Comparison of ENCODE assay signal across 1 cellular context in the genomic region with DNA sequence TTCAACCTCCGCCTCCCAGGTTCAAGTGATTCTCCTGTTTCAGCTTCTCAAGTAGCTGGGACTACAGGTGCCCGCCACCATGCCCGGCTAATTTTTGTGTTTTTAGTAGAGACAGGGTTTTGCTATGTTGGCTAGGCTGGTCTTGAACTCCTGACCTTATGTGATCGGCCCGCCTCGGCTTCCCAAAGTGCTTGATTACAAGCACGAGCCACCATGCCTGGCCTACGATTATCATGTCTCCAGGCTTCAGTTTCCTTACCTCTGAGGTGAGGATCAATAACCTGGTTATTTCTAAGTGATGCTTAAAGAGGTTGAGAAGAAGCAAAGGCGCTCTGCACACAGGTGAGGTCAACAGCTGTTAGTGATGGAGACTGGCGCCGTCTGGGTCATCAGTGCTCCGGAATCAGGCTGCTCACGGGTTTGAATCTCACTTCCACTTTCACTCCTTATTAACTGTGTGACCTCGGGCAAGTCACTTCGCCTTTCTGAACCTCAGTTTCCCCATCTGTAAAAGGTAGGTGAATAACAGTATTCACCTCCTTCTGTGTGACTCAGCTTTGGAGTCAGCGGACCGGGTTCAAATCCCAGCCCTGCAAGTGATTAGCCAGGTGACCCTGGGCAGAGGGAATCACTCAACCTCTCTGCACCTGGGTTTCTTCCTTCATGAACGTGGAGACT.
TF ChIP-seq lines count a peak whose summit lies in the region.

No MANE protein-coding gene starts in this region.

TF ChIP-seq in K562, 482 proteins besides CTCF, POLR2A, EP300 and RAD21 (continued from another document):
- TF ChIP-seq KDM1A (IDR thresholded peaks at IDR 0.05), result peak in 1 of 2 experiments; percentile 15; a peak in 1 of 4 replicates
- TF ChIP-seq XRCC3 (IDR thresholded peaks at IDR 0.05), result no peak
- TF ChIP-seq NR3C1 (CRISPR knock-in tag; IDR thresholded peaks at IDR 0.05), result no peak
- TF ChIP-seq ZNF507 (tag; conservative IDR thresholded peaks at IDR 0.05), result no peak
- TF ChIP-seq JUN (IDR thresholded peaks at IDR 0.05; ENCODE audit: borderline replicate concordance, low read depth, low read length), result no peak
- TF ChIP-seq JUN (CRISPR knock-in tag; IDR thresholded peaks at IDR 0.05; ENCODE audit: borderline replicate concordance), result no peak
- no peak for TF ChIP-seq GABPA (tag; conservative IDR thresholded peaks at IDR 0.05; ENCODE audit: low read depth)
- TF ChIP-seq PML (IDR thresholded peaks at IDR 0.05; ENCODE audit: low read length), result no peak
- TF ChIP-seq, protein P1, sequence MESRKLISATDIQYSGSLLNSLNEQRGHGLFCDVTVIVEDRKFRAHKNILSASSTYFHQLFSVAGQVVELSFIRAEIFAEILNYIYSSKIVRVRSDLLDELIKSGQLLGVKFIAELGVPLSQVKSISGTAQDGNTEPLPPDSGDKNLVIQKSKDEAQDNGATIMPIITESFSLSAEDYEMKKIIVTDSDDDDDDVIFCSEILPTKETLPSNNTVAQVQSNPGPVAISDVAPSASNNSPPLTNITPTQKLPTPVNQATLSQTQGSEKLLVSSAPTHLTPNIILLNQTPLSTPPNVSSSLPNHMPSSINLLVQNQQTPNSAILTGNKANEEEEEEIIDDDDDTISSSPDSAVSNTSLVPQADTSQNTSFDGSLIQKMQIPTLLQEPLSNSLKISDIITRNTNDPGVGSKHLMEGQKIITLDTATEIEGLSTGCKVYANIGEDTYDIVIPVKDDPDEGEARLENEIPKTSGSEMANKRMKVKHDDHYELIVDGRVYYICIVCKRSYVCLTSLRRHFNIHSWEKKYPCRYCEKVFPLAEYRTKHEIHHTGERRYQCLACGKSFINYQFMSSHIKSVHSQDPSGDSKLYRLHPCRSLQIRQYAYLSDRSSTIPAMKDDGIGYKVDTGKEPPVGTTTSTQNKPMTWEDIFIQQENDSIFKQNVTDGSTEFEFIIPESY (CRISPR knock-in tag; IDR thresholded peaks at IDR 0.05), result peak; percentile 61; the same call in 1 of the 2 replicates
- TF ChIP-seq EWSR1 (IDR thresholded peaks at IDR 0.05; ENCODE audit: borderline replicate concordance, low read depth, partially characterized antibody), result no peak
- no peak for TF ChIP-seq TRIM28 (IDR thresholded peaks at IDR 0.05)
- no peak for TF ChIP-seq ZNF175 (CRISPR knock-in tag; IDR thresholded peaks at IDR 0.05; ENCODE audit: low read depth)
- TF ChIP-seq ZFP36 (IDR thresholded peaks at IDR 0.05; ENCODE audit: low read depth, low read length, partially characterized antibody), result peak; percentile 22
- no peak for TF ChIP-seq BACH1 (tag; IDR thresholded peaks at IDR 0.05)
- TF ChIP-seq CBX8 (IDR thresholded peaks at IDR 0.05; ENCODE audit: borderline replicate concordance, extremely low read depth, low read depth, low read length, poor library complexity, severe bottlenecking), result no peak
- TF ChIP-seq, protein P2, sequence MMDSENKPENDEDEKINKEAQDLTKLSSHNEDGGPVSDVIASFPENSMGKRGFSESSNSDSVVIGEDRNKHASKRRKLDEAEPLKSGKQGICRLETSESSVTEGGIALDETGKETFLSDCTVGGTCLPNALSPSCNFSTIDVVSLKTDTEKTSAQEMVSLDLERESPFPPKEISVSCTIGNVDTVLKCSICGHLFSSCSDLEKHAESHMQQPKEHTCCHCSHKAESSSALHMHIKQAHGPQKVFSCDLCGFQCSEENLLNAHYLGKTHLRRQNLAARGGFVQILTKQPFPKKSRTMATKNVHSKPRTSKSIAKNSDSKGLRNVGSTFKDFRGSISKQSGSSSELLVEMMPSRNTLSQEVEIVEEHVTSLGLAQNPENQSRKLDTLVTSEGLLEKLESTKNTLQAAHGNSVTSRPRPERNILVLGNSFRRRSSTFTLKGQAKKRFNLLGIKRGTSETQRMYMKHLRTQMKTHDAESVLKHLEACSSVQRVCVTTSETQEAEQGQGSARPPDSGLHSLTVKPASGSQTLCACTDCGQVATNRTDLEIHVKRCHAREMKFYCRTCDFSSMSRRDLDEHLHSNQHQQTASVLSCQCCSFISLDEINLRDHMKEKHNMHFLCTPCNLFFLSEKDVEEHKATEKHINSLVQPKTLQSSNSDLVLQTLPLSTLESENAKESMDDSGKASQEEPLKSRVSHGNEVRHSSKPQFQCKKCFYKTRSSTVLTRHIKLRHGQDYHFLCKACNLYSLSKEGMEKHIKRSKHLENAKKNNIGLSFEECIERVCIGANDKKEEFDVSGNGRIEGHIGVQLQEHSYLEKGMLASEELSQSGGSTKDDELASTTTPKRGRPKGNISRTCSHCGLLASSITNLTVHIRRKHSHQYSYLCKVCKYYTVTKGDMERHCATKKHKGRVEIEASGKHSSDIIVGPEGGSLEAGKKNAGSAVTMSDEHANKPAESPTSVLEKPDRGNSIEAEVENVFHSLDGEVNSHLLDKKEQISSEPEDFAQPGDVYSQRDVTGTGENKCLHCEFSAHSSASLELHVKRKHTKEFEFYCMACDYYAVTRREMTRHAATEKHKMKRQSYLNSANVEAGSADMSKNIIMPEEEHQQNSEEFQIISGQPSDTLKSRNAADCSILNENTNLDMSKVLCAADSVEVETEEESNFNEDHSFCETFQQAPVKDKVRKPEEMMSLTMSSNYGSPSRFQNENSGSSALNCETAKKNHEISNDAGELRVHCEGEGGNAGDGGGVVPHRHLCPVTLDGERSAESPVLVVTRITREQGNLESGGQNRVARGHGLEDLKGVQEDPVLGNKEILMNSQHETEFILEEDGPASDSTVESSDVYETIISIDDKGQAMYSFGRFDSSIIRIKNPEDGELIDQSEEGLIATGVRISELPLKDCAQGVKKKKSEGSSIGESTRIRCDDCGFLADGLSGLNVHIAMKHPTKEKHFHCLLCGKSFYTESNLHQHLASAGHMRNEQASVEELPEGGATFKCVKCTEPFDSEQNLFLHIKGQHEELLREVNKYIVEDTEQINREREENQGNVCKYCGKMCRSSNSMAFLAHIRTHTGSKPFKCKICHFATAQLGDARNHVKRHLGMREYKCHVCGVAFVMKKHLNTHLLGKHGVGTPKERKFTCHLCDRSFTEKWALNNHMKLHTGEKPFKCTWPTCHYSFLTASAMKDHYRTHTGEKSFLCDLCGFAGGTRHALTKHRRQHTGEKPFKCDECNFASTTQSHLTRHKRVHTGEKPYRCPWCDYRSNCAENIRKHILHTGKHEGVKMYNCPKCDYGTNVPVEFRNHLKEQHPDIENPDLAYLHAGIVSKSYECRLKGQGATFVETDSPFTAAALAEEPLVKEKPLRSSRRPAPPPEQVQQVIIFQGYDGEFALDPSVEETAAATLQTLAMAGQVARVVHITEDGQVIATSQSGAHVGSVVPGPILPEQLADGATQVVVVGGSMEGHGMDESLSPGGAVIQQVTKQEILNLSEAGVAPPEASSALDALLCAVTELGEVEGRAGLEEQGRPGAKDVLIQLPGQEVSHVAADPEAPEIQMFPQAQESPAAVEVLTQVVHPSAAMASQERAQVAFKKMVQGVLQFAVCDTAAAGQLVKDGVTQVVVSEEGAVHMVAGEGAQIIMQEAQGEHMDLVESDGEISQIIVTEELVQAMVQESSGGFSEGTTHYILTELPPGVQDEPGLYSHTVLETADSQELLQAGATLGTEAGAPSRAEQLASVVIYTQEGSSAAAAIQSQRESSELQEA (IDR thresholded peaks at IDR 0.05; ENCODE audit: low read depth), result no peak
- no peak for TF ChIP-seq ZNF134 (CRISPR knock-in tag; conservative IDR thresholded peaks at IDR 0.05)
- no peak for TF ChIP-seq NFIX (CRISPR knock-in tag; IDR thresholded peaks at IDR 0.05; ENCODE audit: low read depth)
- TF ChIP-seq, protein P3, sequence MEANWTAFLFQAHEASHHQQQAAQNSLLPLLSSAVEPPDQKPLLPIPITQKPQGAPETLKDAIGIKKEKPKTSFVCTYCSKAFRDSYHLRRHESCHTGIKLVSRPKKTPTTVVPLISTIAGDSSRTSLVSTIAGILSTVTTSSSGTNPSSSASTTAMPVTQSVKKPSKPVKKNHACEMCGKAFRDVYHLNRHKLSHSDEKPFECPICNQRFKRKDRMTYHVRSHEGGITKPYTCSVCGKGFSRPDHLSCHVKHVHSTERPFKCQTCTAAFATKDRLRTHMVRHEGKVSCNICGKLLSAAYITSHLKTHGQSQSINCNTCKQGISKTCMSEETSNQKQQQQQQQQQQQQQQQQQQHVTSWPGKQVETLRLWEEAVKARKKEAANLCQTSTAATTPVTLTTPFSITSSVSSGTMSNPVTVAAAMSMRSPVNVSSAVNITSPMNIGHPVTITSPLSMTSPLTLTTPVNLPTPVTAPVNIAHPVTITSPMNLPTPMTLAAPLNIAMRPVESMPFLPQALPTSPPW (CRISPR knock-in tag; IDR thresholded peaks at IDR 0.05), result no peak
- TF ChIP-seq NUFIP1 (IDR thresholded peaks at IDR 0.05; ENCODE audit: partially characterized antibody), result no peak
- no peak for TF ChIP-seq MYNN (IDR thresholded peaks at IDR 0.05)
- no peak for TF ChIP-seq MYNN (CRISPR knock-in tag; IDR thresholded peaks at IDR 0.05)
- TF ChIP-seq, protein P4, sequence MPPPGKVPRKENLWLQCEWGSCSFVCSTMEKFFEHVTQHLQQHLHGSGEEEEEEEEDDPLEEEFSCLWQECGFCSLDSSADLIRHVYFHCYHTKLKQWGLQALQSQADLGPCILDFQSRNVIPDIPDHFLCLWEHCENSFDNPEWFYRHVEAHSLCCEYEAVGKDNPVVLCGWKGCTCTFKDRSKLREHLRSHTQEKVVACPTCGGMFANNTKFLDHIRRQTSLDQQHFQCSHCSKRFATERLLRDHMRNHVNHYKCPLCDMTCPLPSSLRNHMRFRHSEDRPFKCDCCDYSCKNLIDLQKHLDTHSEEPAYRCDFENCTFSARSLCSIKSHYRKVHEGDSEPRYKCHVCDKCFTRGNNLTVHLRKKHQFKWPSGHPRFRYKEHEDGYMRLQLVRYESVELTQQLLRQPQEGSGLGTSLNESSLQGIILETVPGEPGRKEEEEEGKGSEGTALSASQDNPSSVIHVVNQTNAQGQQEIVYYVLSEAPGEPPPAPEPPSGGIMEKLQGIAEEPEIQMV (tag; conservative IDR thresholded peaks at IDR 0.05; ENCODE audit: low read depth), result no peak
- TF ChIP-seq, protein P5, sequence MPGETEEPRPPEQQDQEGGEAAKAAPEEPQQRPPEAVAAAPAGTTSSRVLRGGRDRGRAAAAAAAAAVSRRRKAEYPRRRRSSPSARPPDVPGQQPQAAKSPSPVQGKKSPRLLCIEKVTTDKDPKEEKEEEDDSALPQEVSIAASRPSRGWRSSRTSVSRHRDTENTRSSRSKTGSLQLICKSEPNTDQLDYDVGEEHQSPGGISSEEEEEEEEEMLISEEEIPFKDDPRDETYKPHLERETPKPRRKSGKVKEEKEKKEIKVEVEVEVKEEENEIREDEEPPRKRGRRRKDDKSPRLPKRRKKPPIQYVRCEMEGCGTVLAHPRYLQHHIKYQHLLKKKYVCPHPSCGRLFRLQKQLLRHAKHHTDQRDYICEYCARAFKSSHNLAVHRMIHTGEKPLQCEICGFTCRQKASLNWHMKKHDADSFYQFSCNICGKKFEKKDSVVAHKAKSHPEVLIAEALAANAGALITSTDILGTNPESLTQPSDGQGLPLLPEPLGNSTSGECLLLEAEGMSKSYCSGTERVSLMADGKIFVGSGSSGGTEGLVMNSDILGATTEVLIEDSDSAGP (CRISPR knock-in tag; IDR thresholded peaks at IDR 0.05), result no peak
- no peak for TF ChIP-seq ZSCAN29 (IDR thresholded peaks at IDR 0.05)
- 0 out of 2 replicates have a peak, but pooled peaks have one; percentile 36 for TF ChIP-seq ZEB2 (IDR thresholded peaks at IDR 0.05)
- TF ChIP-seq BCOR (IDR thresholded peaks at IDR 0.05), result peak; percentile 41; the same call in 1 of the 2 replicates
- TF ChIP-seq, protein P6, sequence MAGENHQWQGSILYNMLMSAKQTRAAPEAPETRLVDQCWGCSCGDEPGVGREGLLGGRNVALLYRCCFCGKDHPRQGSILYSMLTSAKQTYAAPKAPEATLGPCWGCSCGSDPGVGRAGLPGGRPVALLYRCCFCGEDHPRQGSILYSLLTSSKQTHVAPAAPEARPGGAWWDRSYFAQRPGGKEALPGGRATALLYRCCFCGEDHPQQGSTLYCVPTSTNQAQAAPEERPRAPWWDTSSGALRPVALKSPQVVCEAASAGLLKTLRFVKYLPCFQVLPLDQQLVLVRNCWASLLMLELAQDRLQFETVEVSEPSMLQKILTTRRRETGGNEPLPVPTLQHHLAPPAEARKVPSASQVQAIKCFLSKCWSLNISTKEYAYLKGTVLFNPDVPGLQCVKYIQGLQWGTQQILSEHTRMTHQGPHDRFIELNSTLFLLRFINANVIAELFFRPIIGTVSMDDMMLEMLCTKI (IDR thresholded peaks at IDR 0.05; ENCODE audit: partially characterized antibody), result no peak
TF ChIP-seq in K562: peak in this region for 6.
